2 cellular contexts compared by ENCODE assay signal in genomic region chr20:33671573-33672288, GRCh38.
TF ChIP-seq lines count a peak whose summit lies in the region.

No MANE protein-coding gene starts in this region.

TF ChIP-seq in SK-N-SH, 30 proteins besides CTCF, POLR2A, EP300 and RAD21 (continued from another document):
- no peak for TF ChIP-seq REST (IDR thresholded peaks at IDR 0.05; ENCODE audit: low read depth, low read length)
- TF ChIP-seq CHD2 (IDR thresholded peaks at IDR 0.05; ENCODE audit: low read length, partially characterized antibody) = no peak
- TF ChIP-seq RCOR1 (IDR thresholded peaks at IDR 0.05; ENCODE audit: low read length) = no peak
- TF ChIP-seq RXRA (IDR thresholded peaks at IDR 0.05; ENCODE audit: borderline replicate concordance, low read depth) = no peak
- TF ChIP-seq, protein P1, sequence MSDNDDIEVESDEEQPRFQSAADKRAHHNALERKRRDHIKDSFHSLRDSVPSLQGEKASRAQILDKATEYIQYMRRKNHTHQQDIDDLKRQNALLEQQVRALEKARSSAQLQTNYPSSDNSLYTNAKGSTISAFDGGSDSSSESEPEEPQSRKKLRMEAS (IDR thresholded peaks at IDR 0.05; ENCODE audit: low read depth) = no peak
- TF ChIP-seq, protein P2, sequence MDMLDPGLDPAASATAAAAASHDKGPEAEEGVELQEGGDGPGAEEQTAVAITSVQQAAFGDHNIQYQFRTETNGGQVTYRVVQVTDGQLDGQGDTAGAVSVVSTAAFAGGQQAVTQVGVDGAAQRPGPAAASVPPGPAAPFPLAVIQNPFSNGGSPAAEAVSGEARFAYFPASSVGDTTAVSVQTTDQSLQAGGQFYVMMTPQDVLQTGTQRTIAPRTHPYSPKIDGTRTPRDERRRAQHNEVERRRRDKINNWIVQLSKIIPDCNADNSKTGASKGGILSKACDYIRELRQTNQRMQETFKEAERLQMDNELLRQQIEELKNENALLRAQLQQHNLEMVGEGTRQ (IDR thresholded peaks at IDR 0.05; ENCODE audit: borderline replicate concordance, low read depth, low read length) = no peak
- TF ChIP-seq, protein P3, sequence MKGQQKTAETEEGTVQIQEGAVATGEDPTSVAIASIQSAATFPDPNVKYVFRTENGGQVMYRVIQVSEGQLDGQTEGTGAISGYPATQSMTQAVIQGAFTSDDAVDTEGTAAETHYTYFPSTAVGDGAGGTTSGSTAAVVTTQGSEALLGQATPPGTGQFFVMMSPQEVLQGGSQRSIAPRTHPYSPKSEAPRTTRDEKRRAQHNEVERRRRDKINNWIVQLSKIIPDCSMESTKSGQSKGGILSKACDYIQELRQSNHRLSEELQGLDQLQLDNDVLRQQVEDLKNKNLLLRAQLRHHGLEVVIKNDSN (IDR thresholded peaks at IDR 0.05; ENCODE audit: borderline replicate concordance, low read depth) = no peak
- TF ChIP-seq YY1 (IDR thresholded peaks at IDR 0.05; ENCODE audit: low read depth) = no peak
- TF ChIP-seq FOXM1 (IDR thresholded peaks at IDR 0.05; ENCODE audit: low read depth) = no peak
- no peak for TF ChIP-seq ZBTB33 (IDR thresholded peaks at IDR 0.05; ENCODE audit: borderline replicate concordance, low read depth)
- no peak for TF ChIP-seq POLR2AphosphoS5 (IDR thresholded peaks at IDR 0.05; ENCODE audit: low read depth, low read length)
- TF ChIP-seq JUND (IDR thresholded peaks at IDR 0.05) = no peak
- no peak for TF ChIP-seq MEF2A (IDR thresholded peaks at IDR 0.05; ENCODE audit: borderline replicate concordance, low read depth)
- no peak for TF ChIP-seq EZH2phosphoT487 (IDR thresholded peaks at IDR 0.05; ENCODE audit: borderline replicate concordance, low read depth)
- no peak for TF ChIP-seq IRF3 (IDR thresholded peaks at IDR 0.05; ENCODE audit: low read depth, low read length)

TF ChIP-seq in SK-N-SH treated with all-trans-retinoic acid at 6 μM for 48 hours, 23 proteins besides CTCF, POLR2A, EP300 and RAD21 (continued from another document):
- TF ChIP-seq, protein P4, sequence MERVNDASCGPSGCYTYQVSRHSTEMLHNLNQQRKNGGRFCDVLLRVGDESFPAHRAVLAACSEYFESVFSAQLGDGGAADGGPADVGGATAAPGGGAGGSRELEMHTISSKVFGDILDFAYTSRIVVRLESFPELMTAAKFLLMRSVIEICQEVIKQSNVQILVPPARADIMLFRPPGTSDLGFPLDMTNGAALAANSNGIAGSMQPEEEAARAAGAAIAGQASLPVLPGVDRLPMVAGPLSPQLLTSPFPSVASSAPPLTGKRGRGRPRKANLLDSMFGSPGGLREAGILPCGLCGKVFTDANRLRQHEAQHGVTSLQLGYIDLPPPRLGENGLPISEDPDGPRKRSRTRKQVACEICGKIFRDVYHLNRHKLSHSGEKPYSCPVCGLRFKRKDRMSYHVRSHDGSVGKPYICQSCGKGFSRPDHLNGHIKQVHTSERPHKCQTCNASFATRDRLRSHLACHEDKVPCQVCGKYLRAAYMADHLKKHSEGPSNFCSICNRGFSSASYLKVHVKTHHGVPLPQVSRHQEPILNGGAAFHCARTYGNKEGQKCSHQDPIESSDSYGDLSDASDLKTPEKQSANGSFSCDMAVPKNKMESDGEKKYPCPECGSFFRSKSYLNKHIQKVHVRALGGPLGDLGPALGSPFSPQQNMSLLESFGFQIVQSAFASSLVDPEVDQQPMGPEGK (CRISPR knock-in tag; IDR thresholded peaks at IDR 0.05; ENCODE audit: borderline replicate concordance) = no peak
- no peak for TF ChIP-seq ZNF565 (CRISPR knock-in tag; conservative IDR thresholded peaks at IDR 0.05; ENCODE audit: low read depth)
